14 cellular contexts compared by ENCODE assay signal in genomic region chr3:121698513-121698912, GRCh38. TPM values are rescaled to one million over a fixed set of nuclear protein-coding genes. Genes with fewer than 3 reads are reported as not detected.
A peak's percentile ranks its signal among the peaks of the same experiment; 100 is the strongest.
DNase-seq lines count a peak whose midpoint lies in the region; ATAC-seq and TF ChIP-seq lines count a peak whose summit lies in the region.
"Had no signal": no experiment of that assay in that cellular context is flagged by ENCODE, and none has a peak within 500 bp of the region (broad histone marks: within the 10 kb centered on the region; RNA-seq: fewer than 3 reads in every experiment).

No MANE protein-coding gene starts in this region.

- H3K4me3 Mint-ChIP-seq in stimulated activated effector memory CD8-positive, alpha-beta T cell treated with anti-CD3 and anti-CD28 coated beads, Interleukin-12 subunit alpha, Interleukin-12 subunit beta, amount 100 ng/mL, for 72 hours, result no peak overlapping the region
- H3K4me3 Mint-ChIP-seq: B cell; CD4-positive, alpha-beta T cell; HFFc6 had no signal

- H3K27ac Mint-ChIP-seq in stimulated activated effector memory CD8-positive, alpha-beta T cell treated with anti-CD3 and anti-CD28 coated beads, Interleukin-12 subunit alpha, Interleukin-12 subunit beta, amount 100 ng/mL, for 72 hours, result no peak overlapping the region
- H3K27ac Mint-ChIP-seq: B cell; CD4-positive, alpha-beta T cell; HFFc6 had no signal

- H3K9me3 Mint-ChIP-seq in stimulated activated effector memory CD8-positive, alpha-beta T cell treated with anti-CD3 and anti-CD28 coated beads, Interleukin-12 subunit alpha, Interleukin-12 subunit beta, amount 100 ng/mL, for 72 hours, result no peaks in the 10 kb centered on the region
- H3K9me3 Mint-ChIP-seq: CD4-positive, alpha-beta T cell; HFFc6 had no signal

- in situ Hi-C loops in G401 (cut with HindIII; ENCODE audit: low sequenced_read_pairs), result no loop called here

- TF ChIP-seq POLR2A in thyroid gland (IDR thresholded peaks at IDR 0.05), result no peak

- ATAC-seq in left ventricle myocardium superior (peak; percentile 79), GM21367 (IDR thresholded peaks at IDR 0.05; ENCODE audit: unreplicated experiment) (no peak)
- no peak for ATAC-seq in stimulated activated effector memory CD8-positive, alpha-beta T cell treated with anti-CD3 and anti-CD28 coated beads, Interleukin-12 subunit alpha, Interleukin-12 subunit beta, amount 100 ng/mL, for 72 hours

- H3K36me3 Mint-ChIP-seq in stimulated activated effector memory CD8-positive, alpha-beta T cell treated with anti-CD3 and anti-CD28 coated beads, Interleukin-12 subunit alpha, Interleukin-12 subunit beta, amount 100 ng/mL, for 72 hours, result peaks cover 66% of the 10 kb centered on the region

- no peaks in the 10 kb centered on the region for H3K4me1 Mint-ChIP-seq in stimulated activated effector memory CD8-positive, alpha-beta T cell treated with anti-CD3 and anti-CD28 coated beads, Interleukin-12 subunit alpha, Interleukin-12 subunit beta, amount 100 ng/mL, for 72 hours
- H3K4me1 Mint-ChIP-seq: B cell had no signal

- TF ChIP-seq CTCF in dorsolateral prefrontal cortex (IDR thresholded peaks at IDR 0.05 in 54 of 56, conservative IDR thresholded peaks at IDR 0.05 in 2 of 56; ENCODE audit: low read depth in 1 of 56, partially characterized antibody in 56 of 56) (no peak), thyroid gland (IDR thresholded peaks at IDR 0.05) (no peak)

- H3K27ac ChIP-seq in dorsolateral prefrontal cortex (peak overlapping the region in 53 of 59 donors; percentile 1 to 81 (median 52)), temporal lobe (ENCODE audit: low read depth, low read length) (peak overlapping the region; percentile 52), thyroid gland (no peak overlapping the region)

- peak; percentile 8 for DNase-seq in G401 (ENCODE audit: low spot score)
- DNase-seq in dorsolateral prefrontal cortex, result no peak
- no peak for DNase-seq in left ventricle myocardium superior
- no peak for DNase-seq in thyroid gland
- DNase-seq in stimulated activated effector memory CD8-positive, alpha-beta T cell treated with anti-CD3 and anti-CD28 coated beads, Interleukin-12 subunit alpha, Interleukin-12 subunit beta, amount 100 ng/mL, for 72 hours (ENCODE audit: low spot score in 2 of 2), result no peak
- DNase-seq: Calu3; CD4-positive, alpha-beta T cell; DMS 273 treated with DMSO at 0.1 percent for 48 hours; DMS79; HCEC 1CT; HFFc6 had no signal

- H3K4me1 ChIP-seq in thyroid gland, result peaks cover 4 to 6% of the 10 kb centered on the region in 2 donors

- WGBS in thyroid gland, 2 donors, result 91% methylated on average over 1 of the region's 1 CpG

- H3K4me3 ChIP-seq in dorsolateral prefrontal cortex, result no peak overlapping the region
- no peak overlapping the region for H3K4me3 ChIP-seq in thyroid gland (replicated peaks in 1 of 3)

- no peaks in the 10 kb centered on the region for H3K9me3 ChIP-seq in thyroid gland

- intact Hi-C loops in dorsolateral prefrontal cortex (cut with DNase I) (no loop called here), left ventricle myocardium superior (cut with micrococcal nuclease) (no loop called here), thyroid gland (cut with DNase I) (no loop called here)

- H3K36me3 ChIP-seq in thyroid gland, result peaks cover 11 to 17% of the 10 kb centered on the region in 2 donors

- H3K27me3 ChIP-seq in dorsolateral prefrontal cortex (no peaks in the 10 kb centered on the region), thyroid gland (no peaks in the 10 kb centered on the region)

RNA-seq across cellular contexts. Expression of gene HCLS1, which starts 37.8 kb away (rescaled TPM):
- not detected in 2 replicates for total RNA-seq in G401 (2014; rRNA removed; shearing (Covaris generic))
- total RNA-seq in dorsolateral prefrontal cortex (10 to 100 TPM in 116 of 120 experiments, 1 to 10 TPM in 4; 5.5 to 70.2 (median 21.0) TPM), left ventricle myocardium superior (11.1 TPM), temporal lobe (0.74 TPM), thyroid gland (10 to 100 TPM; 14.6 to 42.5 (median 19.9) TPM)

RNA-seq across cellular contexts. Expression of gene GOLGB1, which starts 51.0 kb away (rescaled TPM):
- 10.9 and 34.7 TPM in 2 replicates for total RNA-seq in G401 (2014; rRNA removed; shearing (Covaris generic))
- total RNA-seq in dorsolateral prefrontal cortex (100 to 1,000 TPM in 1 of 120 experiments, 10 to 100 TPM in 119; 54.8 to 101 (median 75.7) TPM), left ventricle myocardium superior (45.8 TPM), temporal lobe (34.9 TPM), thyroid gland (100 to 1,000 TPM in 2 of 4 donors, 10 to 100 TPM in 2; 77.8 to 102 (median 97.3) TPM)

Comparison
In these comparisons a context has a peak if more than half of its experiments do, and no peak if none do; other contexts are left out.
1. H3K27ac ChIP-seq: peak in dorsolateral prefrontal cortex (53 of 59) and temporal lobe (single experiment); none in thyroid gland (0 of 3).